Comparison of ENCODE assay signal across 21 cellular contexts in genomic region chr1:51714374-51715019, GRCh38.
"Had no signal": no experiment of that assay in that cellular context is flagged by ENCODE, and none has a peak within 500 bp of the region (broad histone marks: within the 10 kb centered on the region; RNA-seq: fewer than 3 reads in every experiment).

No MANE protein-coding gene starts in this region.

- FAIRE-seq: endothelial cell of umbilical vein had no signal

- H3K4me3 ChIP-seq: esophagus squamous epithelium, stomach, testis, upper lobe of right lung had no signal

- ATAC-seq: foreskin keratinocyte, left ventricle myocardium superior, natural killer cell, sciatic nerve, T-helper 17 cell, upper lobe of right lung had no signal

- H3K27me3 ChIP-seq: esophagus squamous epithelium, foreskin keratinocyte, stomach, testis, upper lobe of right lung had no signal

- H3K27me3 Mint-ChIP-seq: activated CD4-positive, alpha-beta T cell treated with anti-CD3 and anti-CD28 coated beads, Interleukin-2, amount 10 ng/mL, durations not matched to agents 24 days and 14 days; activated naive CD4-positive, alpha-beta T cell treated with anti-CD3 and anti-CD28 coated beads, Interleukin-2, amount 50 U/mL, for 24 hours; brain; progenitor cell of endocrine pancreas; T-helper 17 cell had no signal

- H3K36me3 Mint-ChIP-seq: natural killer cell had no signal

- H3K4me1 ChIP-seq: esophagus squamous epithelium, foreskin keratinocyte, testis, upper lobe of right lung had no signal

- H3K36me3 ChIP-seq: upper lobe of right lung had no signal

- DNase-seq: activated CD4-positive, alpha-beta T cell treated with anti-CD3 and anti-CD28 coated beads, Interleukin-2, amount 10 ng/mL, durations not matched to agents 24 days and 14 days; activated effector memory CD4-positive, alpha-beta T cell treated with Interleukin-2 at 50 U/mL for 16 hours; amygdala; cerebellar nuclear complex; effector CD8-positive, alpha-beta T cell; esophagus squamous epithelium; foreskin keratinocyte; glutamatergic neuron; left ventricle myocardium superior; mesenchymal stem cell; natural killer cell; nucleus accumbens; stomach; T-helper 17 cell; testis; upper lobe of right lung had no signal

- H3K4me3 Mint-ChIP-seq: activated CD4-positive, alpha-beta T cell treated with anti-CD3 and anti-CD28 coated beads, Interleukin-2, amount 10 ng/mL, durations not matched to agents 24 days and 14 days; activated naive CD4-positive, alpha-beta T cell treated with anti-CD3 and anti-CD28 coated beads, Interleukin-2, amount 50 U/mL, for 24 hours; brain; natural killer cell; T-helper 17 cell had no signal

- H3K9me3 Mint-ChIP-seq: activated CD4-positive, alpha-beta T cell treated with anti-CD3 and anti-CD28 coated beads, Interleukin-2, amount 10 ng/mL, durations not matched to agents 24 days and 14 days; activated naive CD4-positive, alpha-beta T cell treated with anti-CD3 and anti-CD28 coated beads, Interleukin-2, amount 50 U/mL, for 24 hours had no signal

- H3K27ac ChIP-seq: esophagus squamous epithelium, foreskin keratinocyte, stomach, testis, upper lobe of right lung had no signal

- H3K27ac Mint-ChIP-seq: activated CD4-positive, alpha-beta T cell treated with anti-CD3 and anti-CD28 coated beads, Interleukin-2, amount 10 ng/mL, durations not matched to agents 24 days and 14 days; activated naive CD4-positive, alpha-beta T cell treated with anti-CD3 and anti-CD28 coated beads, Interleukin-2, amount 50 U/mL, for 24 hours; brain; natural killer cell; progenitor cell of endocrine pancreas; T-helper 17 cell had no signal

- H3K4me1 Mint-ChIP-seq: brain had no signal

- H3K9me3 ChIP-seq: esophagus squamous epithelium, stomach, testis, upper lobe of right lung had no signal
